10 cellular contexts compared by ENCODE assay signal in the genomic region with DNA sequence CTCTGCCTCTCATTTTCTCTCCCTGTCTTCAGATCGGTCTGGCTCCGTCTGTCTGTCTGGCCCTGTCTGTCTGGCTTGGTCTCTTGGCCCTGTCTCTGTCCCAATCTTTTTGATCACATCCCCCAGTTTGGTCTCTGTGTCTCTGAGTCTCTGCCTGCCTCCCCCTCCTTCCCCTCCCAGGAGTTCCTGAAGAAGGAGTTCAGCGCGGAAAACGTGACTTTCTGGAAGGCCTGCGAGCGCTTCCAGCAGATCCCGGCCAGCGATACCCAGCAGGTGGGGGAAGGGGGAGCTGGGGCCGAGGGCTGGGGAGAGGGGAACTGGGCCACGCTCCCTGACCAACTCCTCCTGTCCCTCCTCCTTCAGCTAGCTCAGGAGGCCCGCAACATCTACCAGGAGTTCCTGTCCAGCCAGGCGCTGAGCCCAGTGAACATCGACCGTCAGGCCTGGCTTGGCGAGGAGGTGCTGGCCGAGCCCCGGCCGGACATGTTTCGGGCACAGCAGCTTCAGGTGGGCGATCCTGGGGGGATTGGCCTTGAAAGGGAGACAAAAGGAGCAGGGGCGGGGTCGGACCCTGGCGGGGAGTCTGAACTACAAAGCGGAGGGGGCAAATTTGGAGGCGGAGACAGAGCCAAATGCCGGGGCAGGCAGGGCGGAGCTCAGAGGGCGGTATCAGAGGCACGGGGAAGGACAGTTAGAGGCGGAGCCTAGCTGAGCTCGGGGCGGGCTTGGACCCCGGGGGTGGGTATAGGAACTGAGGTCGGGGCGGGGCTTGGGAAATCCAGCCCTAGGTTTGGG. TPM values are rescaled to one million over a fixed set of nuclear protein-coding genes. Genes with fewer than 3 reads are reported as not detected.
A peak's percentile ranks its signal among the peaks of the same experiment; 100 is the strongest.
DNase-seq lines count a peak whose midpoint lies in the region; ATAC-seq and TF ChIP-seq lines count a peak whose summit lies in the region.
"Had no signal": no experiment of that assay in that cellular context is flagged by ENCODE, and none has a peak within 500 bp of the region (broad histone marks: within the 10 kb centered on the region; RNA-seq: fewer than 3 reads in every experiment).

No MANE protein-coding gene starts in this region.

- no peaks in the 10 kb centered on the region for H3K9me3 ChIP-seq in left lung
- no peaks in the 10 kb centered on the region for H3K9me3 ChIP-seq in thoracic aorta

- intact Hi-C loops in activated CD4-positive, alpha-beta T cell treated with anti-CD3 and anti-CD28 coated beads for 36 hours (cut with DNase I, micrococcal nuclease), result no loop called here
- intact Hi-C loops in left lung (cut with DNase I), result no loop called here

- ATAC-seq in activated CD4-positive, alpha-beta T cell treated with anti-CD3 and anti-CD28 coated beads for 36 hours, result no peak
- ATAC-seq in left lung, result peak; percentile 83
- peak; percentile 56 for ATAC-seq in thoracic aorta (ENCODE audit: insufficient number of reproducible peaks, low FRiP score, low read depth)
- ATAC-seq in GM19452 (IDR thresholded peaks at IDR 0.05; ENCODE audit: unreplicated experiment), result no peak
- no peak for ATAC-seq in GM18517 (IDR thresholded peaks at IDR 0.05; ENCODE audit: unreplicated experiment)

- H3K27me3 ChIP-seq in left lung, result no peaks in the 10 kb centered on the region
- no peaks in the 10 kb centered on the region for H3K27me3 ChIP-seq in thoracic aorta (replicated peaks; ENCODE audit: insufficient read depth)

- no peak overlapping the region for H3K27ac Mint-ChIP-seq in activated CD4-positive, alpha-beta T cell treated with anti-CD3 and anti-CD28 coated beads for 36 hours
- H3K27ac Mint-ChIP-seq: activated B cell treated with CpG ODN at 0.5 μM for 24 hours; CD4-positive, CD25-positive, alpha-beta regulatory T cell had no signal

- POLR2A ChIA-PET in activated CD4-positive, alpha-beta T cell treated with anti-CD3 and anti-CD28 coated beads for 36 hours (lab: Charles Lee), result no interaction called here

- H3K4me1 Mint-ChIP-seq in activated CD4-positive, alpha-beta T cell treated with anti-CD3 and anti-CD28 coated beads for 36 hours, result peaks cover 73% of the 10 kb centered on the region

- TF ChIP-seq CTCF in coronary artery (IDR thresholded peaks at IDR 0.05) (no peak), left lung (IDR thresholded peaks at IDR 0.05) (no peak), thoracic aorta (IDR thresholded peaks at IDR 0.05) (no peak)

- CTCF ChIA-PET in activated CD4-positive, alpha-beta T cell treated with anti-CD3 and anti-CD28 coated beads for 36 hours (lab: Charles Lee), result interaction anchor here (0.8 to 7.3 kb wide), 7 partner anchors 9 to 90 kb away, joined by 3 to 65 read pairs (median 5); a partner anchor contains a TSS

- H3K27me3 Mint-ChIP-seq in activated CD4-positive, alpha-beta T cell treated with anti-CD3 and anti-CD28 coated beads for 36 hours, result no peaks in the 10 kb centered on the region
- H3K27me3 Mint-ChIP-seq: activated B cell treated with CpG ODN at 0.5 μM for 24 hours; CD4-positive, CD25-positive, alpha-beta regulatory T cell had no signal

- H3K36me3 ChIP-seq in left lung (peaks cover 0 to 25% of the 10 kb centered on the region in 2 donors), thoracic aorta (no peaks in the 10 kb centered on the region)

- H3K4me1 ChIP-seq in left lung (peaks cover 14 to 72% of the 10 kb centered on the region in 2 donors), thoracic aorta (ENCODE audit: control insufficient read depth in 1 of 2, low read depth in 2 of 2) (peaks cover 16 to 32% of the 10 kb centered on the region in 2 donors)

- H3K27ac ChIP-seq in coronary artery (peak overlapping the region; percentile 42 to 89), left lung (peak overlapping the region; percentile 78 to 88), thoracic aorta (peak overlapping the region; percentile 85 to 87)

- peak; percentile 35 for DNase-seq in activated CD4-positive, alpha-beta T cell treated with anti-CD3 and anti-CD28 coated beads for 36 hours
- no peak for DNase-seq in activated CD4-positive, alpha-beta T cell treated with anti-CD3 and anti-CD28 coated beads, Interleukin-2, amount 50 U/mL, for 4 hours
- DNase-seq in coronary artery (ENCODE audit: low spot score) (peak; percentile 90), left lung (peak; percentile 91 to 92), thoracic aorta (ENCODE audit: low spot score) (peak; percentile 62), GOT3 (lab: John Stamatoyannopoulos, UW) (no peak)
- DNase-seq: activated B cell treated with CpG ODN at 0.5 μM for 24 hours; CD4-positive, CD25-positive, alpha-beta regulatory T cell had no signal

- no peak overlapping the region for H3K4me3 Mint-ChIP-seq in activated CD4-positive, alpha-beta T cell treated with anti-CD3 and anti-CD28 coated beads for 36 hours
- H3K4me3 Mint-ChIP-seq: activated B cell treated with CpG ODN at 0.5 μM for 24 hours had no signal

- H3K4me3 ChIP-seq in coronary artery (peak overlapping the region; percentile 70), left lung (peak overlapping the region; percentile 38 to 39), thoracic aorta (peak overlapping the region; percentile 75)

- peaks cover 35% of the 10 kb centered on the region for H3K36me3 Mint-ChIP-seq in activated CD4-positive, alpha-beta T cell treated with anti-CD3 and anti-CD28 coated beads for 36 hours (ENCODE audit: low read depth)

- no peaks in the 10 kb centered on the region for H3K9me3 Mint-ChIP-seq in activated CD4-positive, alpha-beta T cell treated with anti-CD3 and anti-CD28 coated beads for 36 hours (ENCODE audit: low read depth)
- H3K9me3 Mint-ChIP-seq: activated B cell treated with CpG ODN at 0.5 μM for 24 hours; CD4-positive, CD25-positive, alpha-beta regulatory T cell had no signal

RNA-seq across cellular contexts. Expression of a gene that starts 9.0 kb away (rescaled TPM):
- 10 to 100 TPM; 43.8 to 62.0 TPM for total RNA-seq in activated CD4-positive, alpha-beta T cell treated with anti-CD3 and anti-CD28 coated beads for 36 hours
- 10 to 100 TPM; 14.2 to 28.2 TPM for total RNA-seq in left lung
- 10 to 100 TPM in 1 of 2 donors, 1 to 10 TPM in 1; 4.9 to 12.6 TPM for total RNA-seq in thoracic aorta

RNA-seq across cellular contexts. Expression of a gene that starts 15.3 kb away (rescaled TPM):
- 10 to 100 TPM; 74.5 to 92.1 TPM for total RNA-seq in activated CD4-positive, alpha-beta T cell treated with anti-CD3 and anti-CD28 coated beads for 36 hours
- total RNA-seq in left lung (100 to 1,000 TPM; 133 to 155 TPM), thoracic aorta (100 to 1,000 TPM; 159 to 167 TPM)

RNA-seq across cellular contexts. Expression of a gene that starts 17.5 kb away (rescaled TPM):
- under 1 TPM in 1 of 2 experiments, not detected in 1; 0.14 TPM for total RNA-seq in activated CD4-positive, alpha-beta T cell treated with anti-CD3 and anti-CD28 coated beads for 36 hours
- not detected for total RNA-seq in left lung
- total RNA-seq in thoracic aorta, result not detected
- total RNA-seq: activated B cell treated with CpG ODN at 0.5 μM for 24 hours had no signal

RNA-seq across cellular contexts. Expression of a gene that starts 33.7 kb away (rescaled TPM):
- total RNA-seq in activated CD4-positive, alpha-beta T cell treated with anti-CD3 and anti-CD28 coated beads for 36 hours, result not detected
- not detected for total RNA-seq in left lung
- not detected for total RNA-seq in thoracic aorta
- total RNA-seq: activated B cell treated with CpG ODN at 0.5 μM for 24 hours; CD4-positive, CD25-positive, alpha-beta regulatory T cell had no signal

RNA-seq across cellular contexts. Expression of a gene that starts 42.6 kb away (rescaled TPM):
- 1 to 10 TPM; 3.4 to 4.9 TPM for total RNA-seq in activated CD4-positive, alpha-beta T cell treated with anti-CD3 and anti-CD28 coated beads for 36 hours
- total RNA-seq in left lung (1 to 10 TPM in 1 of 2 donors, under 1 TPM in 1; 0.63 to 1.1 TPM), thoracic aorta (not detected)

Comparison
In these comparisons a context has a peak if more than half of its experiments do, and no peak if none do; other contexts are left out.
1. DNase-seq: peak in activated CD4-positive, alpha-beta T cell treated with anti-CD3 and anti-CD28 coated beads for 36 hours (single experiment), coronary artery (single experiment), left lung (2 of 2) and thoracic aorta (single experiment); none in activated CD4-positive, alpha-beta T cell treated with anti-CD3 and anti-CD28 coated beads, Interleukin-2, amount 50 U/mL, for 4 hours (0 of 2) and GOT3 (single experiment).
2. ATAC-seq: peak in left lung (single experiment) and thoracic aorta (single experiment); none in activated CD4-positive, alpha-beta T cell treated with anti-CD3 and anti-CD28 coated beads for 36 hours (single experiment), GM19452 (single experiment) and GM18517 (single experiment).
3. Peak in every context shown above with its lines, with median percentiles within 50 percentile points of each other: H3K27ac ChIP-seq and H3K4me3 ChIP-seq.